In genomic region chr19:21314676-21315075, GRCh38 we compare ENCODE assay signal across 17 cellular contexts. TPM values are rescaled to one million over a fixed set of nuclear protein-coding genes. Genes with fewer than 3 reads are reported as not detected.
DNase-seq lines count a peak whose midpoint lies in the region; ATAC-seq and TF ChIP-seq lines count a peak whose summit lies in the region.
"Had no signal": no experiment of that assay in that cellular context is flagged by ENCODE, and none has a peak within 500 bp of the region (broad histone marks: within the 10 kb centered on the region; RNA-seq: fewer than 3 reads in every experiment).

No MANE protein-coding gene starts in this region.

- peaks cover 9 to 15% of the 10 kb centered on the region in 2 donors for H3K36me3 Mint-ChIP-seq in activated T-cell treated with anti-CD3 and anti-CD28 coated beads, Interleukin-2, amount 50 U/mL, for 72 hours (ENCODE audit: insufficient read depth in 2 of 2)
- peaks cover 39% of the 10 kb centered on the region for H3K36me3 Mint-ChIP-seq in activated T-cell treated with anti-CD3 and anti-CD28 coated beads, Interleukin-2, amount 50 U/mL, for 4 hours (ENCODE audit: insufficient read depth)

- no peak for TF ChIP-seq EP300 in stomach (IDR thresholded peaks at IDR 0.05)

- H3K36me3 ChIP-seq in adipocyte (ENCODE audit: control insufficient read depth, insufficient read depth, low read length, severe bottlenecking) = peaks cover 52% of the 10 kb centered on the region
- H3K36me3 ChIP-seq in stomach = peaks cover 0 to 15% (median 3%) of the 10 kb centered on the region in 4 donors
- H3K36me3 ChIP-seq: thyroid gland had no signal

- ATAC-seq in activated T-cell treated with anti-CD3 and anti-CD28 coated beads, Interleukin-2, amount 50 U/mL, for 72 hours (replicated peaks in 1 of 2) = peak in 1 of 2 donors; percentile 19
- no peak for ATAC-seq in activated T-cell treated with anti-CD3 and anti-CD28 coated beads, Interleukin-2, amount 50 U/mL, for 4 hours
- no peak for ATAC-seq in HG02884 (IDR thresholded peaks at IDR 0.05; ENCODE audit: unreplicated experiment)
- ATAC-seq: A549 had no signal

- H3K9me3 ChIP-seq in adipocyte (ENCODE audit: control insufficient read depth, low read length) (peaks cover 15% of the 10 kb centered on the region), stomach (peaks cover 0 to 17% (median 2%) of the 10 kb centered on the region in 4 donors)
- H3K9me3 ChIP-seq: Caco-2, thyroid gland had no signal

- H3K27me3 Mint-ChIP-seq in activated T-cell treated with anti-CD3 and anti-CD28 coated beads, Interleukin-2, amount 50 U/mL, for 72 hours (ENCODE audit: low read depth) = no peaks in the 10 kb centered on the region
- H3K27me3 Mint-ChIP-seq in activated T-cell treated with anti-CD3 and anti-CD28 coated beads, Interleukin-2, amount 50 U/mL, for 4 hours (ENCODE audit: low read depth) = no peaks in the 10 kb centered on the region
- H3K27me3 Mint-ChIP-seq: central memory CD8-positive, alpha-beta T cell had no signal

- H3K9ac ChIP-seq in adipocyte (ENCODE audit: low read length) = no peak overlapping the region

- intact Hi-C loops in stomach (cut with DNase I; ENCODE audit: low total_unique reads) = no loop called here

- no peak for TF ChIP-seq POLR2A in stomach (IDR thresholded peaks at IDR 0.05)

- 63 to 92% (median 79%) methylated on average over 1 of the region's 1 CpG for WGBS in stomach, 5 donors

- H3K4me3 Mint-ChIP-seq in activated T-cell treated with anti-CD3 and anti-CD28 coated beads, Interleukin-2, amount 50 U/mL, for 72 hours = no peak overlapping the region
- no peak overlapping the region for H3K4me3 Mint-ChIP-seq in activated T-cell treated with anti-CD3 and anti-CD28 coated beads, Interleukin-2, amount 50 U/mL, for 4 hours
- H3K4me3 Mint-ChIP-seq: central memory CD8-positive, alpha-beta T cell had no signal

- peak overlapping the region in 3 of 5 donors; percentile 9 to 55 (median 43) for H3K27ac ChIP-seq in stomach
- H3K27ac ChIP-seq: A549, PC-9, thyroid gland had no signal

- H3K4me3 ChIP-seq in adipocyte (ENCODE audit: low read length) = no peak overlapping the region
- no peak overlapping the region for H3K4me3 ChIP-seq in fibroblast of villous mesenchyme (ENCODE audit: low read depth, low read length)
- H3K4me3 ChIP-seq in stomach = no peak overlapping the region
- H3K4me3 ChIP-seq: A549, PC-9, thyroid gland had no signal

- no peaks in the 10 kb centered on the region for H3K4me1 ChIP-seq in adipocyte (ENCODE audit: control insufficient read depth, insufficient read depth, low read length)
- H3K4me1 ChIP-seq in stomach = peaks cover 0 to 59% (median 20%) of the 10 kb centered on the region in 4 donors
- H3K4me1 ChIP-seq: A549, Caco-2 had no signal

- peaks cover 0 to 3% of the 10 kb centered on the region in 2 donors for H3K9me3 Mint-ChIP-seq in activated T-cell treated with anti-CD3 and anti-CD28 coated beads, Interleukin-2, amount 50 U/mL, for 72 hours
- H3K9me3 Mint-ChIP-seq in activated T-cell treated with anti-CD3 and anti-CD28 coated beads, Interleukin-2, amount 50 U/mL, for 4 hours = no peaks in the 10 kb centered on the region
- H3K9me3 Mint-ChIP-seq: central memory CD8-positive, alpha-beta T cell had no signal

- H3K27ac Mint-ChIP-seq in activated T-cell treated with anti-CD3 and anti-CD28 coated beads, Interleukin-2, amount 50 U/mL, for 72 hours = peak overlapping the region; percentile 77

- no peak for DNase-seq in activated T-cell treated with anti-CD3 and anti-CD28 coated beads, Interleukin-2, amount 50 U/mL, for 72 hours
- DNase-seq in activated T-cell treated with anti-CD3 and anti-CD28 coated beads, Interleukin-2, amount 50 U/mL, for 4 hours = no peak
- DNase-seq in adipocyte (ENCODE audit: low read depth) = peak; percentile 36
- DNase-seq in fibroblast of villous mesenchyme (ENCODE audit: low read depth) = peak; percentile 79
- DNase-seq in stomach = no peak
- DNase-seq in mucosa of gallbladder (ENCODE audit: low spot score) = no peak
- DNase-seq in effector CD4-positive, alpha-beta T cell = no peak
- DNase-seq: activated CD4-positive, CD25-positive, alpha-beta regulatory T cell treated with anti-CD3 and anti-CD28 coated beads, Interleukin-2, amount 50 U/mL, for 72 hours; Caco-2; left cardiac atrium; NCI-H1417 treated with DMSO at 0.1 percent for 48 hours; PC-9; T-helper 1 cell; thyroid gland had no signal

- H3K4me1 Mint-ChIP-seq in activated T-cell treated with anti-CD3 and anti-CD28 coated beads, Interleukin-2, amount 50 U/mL, for 72 hours (ENCODE audit: low read depth) = peaks cover 24% of the 10 kb centered on the region
- peaks cover 38% of the 10 kb centered on the region for H3K4me1 Mint-ChIP-seq in activated T-cell treated with anti-CD3 and anti-CD28 coated beads, Interleukin-2, amount 50 U/mL, for 4 hours (ENCODE audit: low read depth)

- TF ChIP-seq CTCF in fibroblast of villous mesenchyme (IDR thresholded peaks at IDR 0.05; ENCODE audit: insufficient read depth, low read depth, low read length) (no peak), stomach (IDR thresholded peaks at IDR 0.05) (no peak)

- no peaks in the 10 kb centered on the region for H3K27me3 ChIP-seq in adipocyte (replicated peaks; ENCODE audit: control insufficient read depth, insufficient read depth, low read length)
- H3K27me3 ChIP-seq in stomach = no peaks in the 10 kb centered on the region
- H3K27me3 ChIP-seq: thyroid gland had no signal

RNA-seq across cellular contexts. Expression of gene ZNF708, which starts 14.5 kb away (rescaled TPM):
- total RNA-seq in activated T-cell treated with anti-CD3 and anti-CD28 coated beads, Interleukin-2, amount 50 U/mL, for 72 hours = 10 to 100 TPM; 13.0 to 13.6 TPM
- total RNA-seq in activated T-cell treated with anti-CD3 and anti-CD28 coated beads, Interleukin-2, amount 50 U/mL, for 4 hours = 10 to 100 TPM in 1 of 3 donors, 1 to 10 TPM in 2; 7.6 to 11.1 (median 7.9) TPM
- total RNA-seq in fibroblast of villous mesenchyme (4.3 and 5.5 TPM in 2 replicates), stomach (10 to 100 TPM in 4 of 5 donors, under 1 TPM in 1; 0.87 to 58.3 (median 43.5) TPM), mucosa of gallbladder (13.0 TPM)
- 1 to 10 TPM; 2.4 to 3.5 (median 2.7) TPM for polyA plus RNA-seq in stomach

RNA-seq across cellular contexts. Expression of gene ZNF738, which starts 44.1 kb away (rescaled TPM):
- 10 to 100 TPM; 16.9 to 28.2 TPM for total RNA-seq in activated T-cell treated with anti-CD3 and anti-CD28 coated beads, Interleukin-2, amount 50 U/mL, for 72 hours
- 1 to 10 TPM; 6.9 to 9.2 (median 7.1) TPM for total RNA-seq in activated T-cell treated with anti-CD3 and anti-CD28 coated beads, Interleukin-2, amount 50 U/mL, for 4 hours
- total RNA-seq in fibroblast of villous mesenchyme = 5.2 and 9.1 TPM in 2 replicates
- total RNA-seq in stomach = 10 to 100 TPM in 2 of 5 donors, 1 to 10 TPM in 1, under 1 TPM in 1, not detected in 1; 0.89 to 27.9 (median 11.9) TPM
- polyA plus RNA-seq in stomach = 1 to 10 TPM; 2.3 to 4.2 (median 2.7) TPM
- total RNA-seq in mucosa of gallbladder = 7.5 TPM

Comparison
In these comparisons a context has a peak if more than half of its experiments do, and no peak if none do; other contexts are left out.
1. DNase-seq: peak in adipocyte (single experiment) and fibroblast of villous mesenchyme (single experiment); none in activated T-cell treated with anti-CD3 and anti-CD28 coated beads, Interleukin-2, amount 50 U/mL, for 72 hours (0 of 2), activated T-cell treated with anti-CD3 and anti-CD28 coated beads, Interleukin-2, amount 50 U/mL, for 4 hours (single experiment), stomach (single experiment), mucosa of gallbladder (single experiment) and effector CD4-positive, alpha-beta T cell (single experiment).